In the genomic region with DNA sequence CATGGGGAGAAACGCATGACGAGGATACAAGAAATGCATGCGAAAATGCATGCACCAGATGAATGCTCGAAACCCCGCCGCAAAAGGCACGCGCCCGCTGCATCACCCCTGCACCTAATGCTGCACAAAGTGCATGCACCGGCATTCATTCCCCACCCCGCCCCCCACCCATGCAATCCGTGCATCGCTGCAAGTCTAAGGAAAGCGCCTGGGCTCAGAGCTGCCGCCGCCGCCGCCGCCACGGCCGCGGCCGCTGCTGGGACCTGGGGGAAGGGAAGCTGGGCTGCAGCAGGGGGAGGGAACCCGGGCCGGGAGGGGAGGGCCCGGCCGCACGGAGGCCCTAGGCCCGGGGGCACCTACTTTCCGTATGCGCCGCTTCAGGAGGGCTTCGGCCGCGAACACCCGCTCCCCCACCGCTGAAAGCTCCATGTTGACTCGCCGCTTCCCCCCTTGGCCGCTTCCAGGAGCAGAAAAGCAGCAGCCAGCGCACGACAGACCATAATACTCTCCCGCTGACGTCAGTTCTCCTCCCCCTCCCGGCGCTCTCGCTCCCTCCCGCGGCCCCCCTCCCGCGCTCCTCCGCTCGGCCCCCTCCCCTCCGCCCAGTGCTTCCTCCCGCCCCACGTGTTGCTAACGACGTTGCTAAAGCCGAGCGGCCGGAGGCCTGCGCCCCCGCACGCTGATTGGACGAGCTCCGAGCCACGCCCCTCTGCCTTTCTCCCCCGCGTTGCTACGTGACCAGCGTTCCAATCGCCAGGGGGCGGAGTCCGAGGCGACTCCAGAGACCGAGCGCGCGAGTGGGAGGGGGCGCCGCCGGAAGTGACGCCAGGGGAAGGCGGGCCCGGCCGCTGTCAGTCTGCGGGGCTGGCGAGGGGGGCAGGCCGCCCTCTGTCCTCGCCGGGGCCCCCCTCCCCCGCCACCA, we compare ENCODE assay signal across 1 cellular context.
TF ChIP-seq lines count a peak whose summit lies in the region.

A gene (minus strand): TSS at position 508 of the 922 bp plus-strand sequence. CDS start 79 bp downstream, at position 429.

TF ChIP-seq in H1, 55 proteins besides CTCF, POLR2A, EP300 and RAD21 (continues in another document):
- 0 out of 2 replicates have a peak, but pooled peaks have one; percentile 26 for TF ChIP-seq TCF12 (IDR thresholded peaks at IDR 0.05; ENCODE audit: low read depth, low read length)
- TF ChIP-seq JUND (IDR thresholded peaks at IDR 0.05; ENCODE audit: low read length) = no peak
- TF ChIP-seq CEBPB (IDR thresholded peaks at IDR 0.05; ENCODE audit: low read depth, low read length) = no peak
- TF ChIP-seq RBBP5 (IDR thresholded peaks at IDR 0.05; ENCODE audit: borderline replicate concordance, low read depth, low read length) = peak; percentile 60; the same call in 1 of the 2 replicates
- peak; percentile 95 for TF ChIP-seq BACH1 (IDR thresholded peaks at IDR 0.05; ENCODE audit: low read length)
- no peak for TF ChIP-seq SIRT6 (IDR thresholded peaks at IDR 0.05; ENCODE audit: low read length)
- TF ChIP-seq BCL11A (IDR thresholded peaks at IDR 0.05; ENCODE audit: low read depth in 2 of 2, low read length in 2 of 2) = no peak
- TF ChIP-seq, protein P1, sequence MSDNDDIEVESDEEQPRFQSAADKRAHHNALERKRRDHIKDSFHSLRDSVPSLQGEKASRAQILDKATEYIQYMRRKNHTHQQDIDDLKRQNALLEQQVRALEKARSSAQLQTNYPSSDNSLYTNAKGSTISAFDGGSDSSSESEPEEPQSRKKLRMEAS (IDR thresholded peaks at IDR 0.05) = peak; percentile 74
- TF ChIP-seq SP2 (IDR thresholded peaks at IDR 0.05; ENCODE audit: low read length) = peak; percentile 37; the same call in 1 of the 2 replicates
- TF ChIP-seq GTF2F1 (IDR thresholded peaks at IDR 0.05; ENCODE audit: borderline replicate concordance, low read depth, low read length) = no peak
- TF ChIP-seq JUN (IDR thresholded peaks at IDR 0.05; ENCODE audit: low read depth, low read length) = no peak
- peak; percentile 77 for TF ChIP-seq PHF8 (conservative IDR thresholded peaks at IDR 0.05; ENCODE audit: low read depth, low read length)
- TF ChIP-seq, protein P2, sequence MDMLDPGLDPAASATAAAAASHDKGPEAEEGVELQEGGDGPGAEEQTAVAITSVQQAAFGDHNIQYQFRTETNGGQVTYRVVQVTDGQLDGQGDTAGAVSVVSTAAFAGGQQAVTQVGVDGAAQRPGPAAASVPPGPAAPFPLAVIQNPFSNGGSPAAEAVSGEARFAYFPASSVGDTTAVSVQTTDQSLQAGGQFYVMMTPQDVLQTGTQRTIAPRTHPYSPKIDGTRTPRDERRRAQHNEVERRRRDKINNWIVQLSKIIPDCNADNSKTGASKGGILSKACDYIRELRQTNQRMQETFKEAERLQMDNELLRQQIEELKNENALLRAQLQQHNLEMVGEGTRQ (IDR thresholded peaks at IDR 0.05; ENCODE audit: low read length) = no peak
- 0 out of 2 replicates have a peak, but pooled peaks have one; percentile 23 for TF ChIP-seq SP4 (IDR thresholded peaks at IDR 0.05; ENCODE audit: low read length)
- TF ChIP-seq RNF2 (IDR thresholded peaks at IDR 0.05; ENCODE audit: borderline replicate concordance, low read depth, low read length, missing control alignments, poor library complexity, severe bottlenecking) = peak; percentile 38
- TF ChIP-seq KDM1A (IDR thresholded peaks at IDR 0.05; ENCODE audit: borderline replicate concordance, low read length) = no peak
- no peak for TF ChIP-seq POU5F1 (IDR thresholded peaks at IDR 0.05; ENCODE audit: low read depth, low read length)
- TF ChIP-seq GABPA (IDR thresholded peaks at IDR 0.05; ENCODE audit: borderline replicate concordance, insufficient read depth, low read length) = peak; percentile 88; the same call in 1 of the 2 replicates
- no peak for TF ChIP-seq NANOG (IDR thresholded peaks at IDR 0.05; ENCODE audit: insufficient read depth, low read depth, low read length, poor library complexity, severe bottlenecking)
- no peak for TF ChIP-seq CBX8 (IDR thresholded peaks at IDR 0.05; ENCODE audit: borderline replicate concordance, low read depth, low read length)
- peak; percentile 65 for TF ChIP-seq SRF (IDR thresholded peaks at IDR 0.05; ENCODE audit: low read depth, low read length)
- TF ChIP-seq EZH2 (IDR thresholded peaks at IDR 0.05; ENCODE audit: low read depth, low read length, severe bottlenecking) = peak; percentile 46
- TF ChIP-seq TAF1 (IDR thresholded peaks at IDR 0.05; ENCODE audit: low read depth, low read length) = peak; percentile 73; the same call in 1 of the 2 replicates
- no peak for TF ChIP-seq CBX5 (IDR thresholded peaks at IDR 0.05; ENCODE audit: low read depth, low read length)
- TF ChIP-seq, protein P3, sequence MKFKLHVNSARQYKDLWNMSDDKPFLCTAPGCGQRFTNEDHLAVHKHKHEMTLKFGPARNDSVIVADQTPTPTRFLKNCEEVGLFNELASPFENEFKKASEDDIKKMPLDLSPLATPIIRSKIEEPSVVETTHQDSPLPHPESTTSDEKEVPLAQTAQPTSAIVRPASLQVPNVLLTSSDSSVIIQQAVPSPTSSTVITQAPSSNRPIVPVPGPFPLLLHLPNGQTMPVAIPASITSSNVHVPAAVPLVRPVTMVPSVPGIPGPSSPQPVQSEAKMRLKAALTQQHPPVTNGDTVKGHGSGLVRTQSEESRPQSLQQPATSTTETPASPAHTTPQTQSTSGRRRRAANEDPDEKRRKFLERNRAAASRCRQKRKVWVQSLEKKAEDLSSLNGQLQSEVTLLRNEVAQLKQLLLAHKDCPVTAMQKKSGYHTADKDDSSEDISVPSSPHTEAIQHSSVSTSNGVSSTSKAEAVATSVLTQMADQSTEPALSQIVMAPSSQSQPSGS (IDR thresholded peaks at IDR 0.05; ENCODE audit: low read length) = no peak
- TF ChIP-seq FOSL1 (IDR thresholded peaks at IDR 0.05; ENCODE audit: insufficient read depth, low read depth, low read length) = no peak
- TF ChIP-seq HDAC2 (IDR thresholded peaks at IDR 0.05; ENCODE audit: borderline replicate concordance in 1 of 2, low read depth in 2 of 2, low read length in 2 of 2) = 0 out of 4 replicates have a peak, but pooled peaks of 1 of the 2 experiments have one; percentile 85
- peak; percentile 41; the same call in 1 of the 2 replicates for TF ChIP-seq EGR1 (IDR thresholded peaks at IDR 0.05; ENCODE audit: borderline replicate concordance, low read depth, low read length)
- TF ChIP-seq SAP30 (IDR thresholded peaks at IDR 0.05; ENCODE audit: insufficient read depth, insufficient replicate concordance, low read length) = no peak
- TF ChIP-seq SP1 (IDR thresholded peaks at IDR 0.05; ENCODE audit: low read depth, low read length) = peak; percentile 59; the same call in 1 of the 2 replicates
- TF ChIP-seq, protein P4, sequence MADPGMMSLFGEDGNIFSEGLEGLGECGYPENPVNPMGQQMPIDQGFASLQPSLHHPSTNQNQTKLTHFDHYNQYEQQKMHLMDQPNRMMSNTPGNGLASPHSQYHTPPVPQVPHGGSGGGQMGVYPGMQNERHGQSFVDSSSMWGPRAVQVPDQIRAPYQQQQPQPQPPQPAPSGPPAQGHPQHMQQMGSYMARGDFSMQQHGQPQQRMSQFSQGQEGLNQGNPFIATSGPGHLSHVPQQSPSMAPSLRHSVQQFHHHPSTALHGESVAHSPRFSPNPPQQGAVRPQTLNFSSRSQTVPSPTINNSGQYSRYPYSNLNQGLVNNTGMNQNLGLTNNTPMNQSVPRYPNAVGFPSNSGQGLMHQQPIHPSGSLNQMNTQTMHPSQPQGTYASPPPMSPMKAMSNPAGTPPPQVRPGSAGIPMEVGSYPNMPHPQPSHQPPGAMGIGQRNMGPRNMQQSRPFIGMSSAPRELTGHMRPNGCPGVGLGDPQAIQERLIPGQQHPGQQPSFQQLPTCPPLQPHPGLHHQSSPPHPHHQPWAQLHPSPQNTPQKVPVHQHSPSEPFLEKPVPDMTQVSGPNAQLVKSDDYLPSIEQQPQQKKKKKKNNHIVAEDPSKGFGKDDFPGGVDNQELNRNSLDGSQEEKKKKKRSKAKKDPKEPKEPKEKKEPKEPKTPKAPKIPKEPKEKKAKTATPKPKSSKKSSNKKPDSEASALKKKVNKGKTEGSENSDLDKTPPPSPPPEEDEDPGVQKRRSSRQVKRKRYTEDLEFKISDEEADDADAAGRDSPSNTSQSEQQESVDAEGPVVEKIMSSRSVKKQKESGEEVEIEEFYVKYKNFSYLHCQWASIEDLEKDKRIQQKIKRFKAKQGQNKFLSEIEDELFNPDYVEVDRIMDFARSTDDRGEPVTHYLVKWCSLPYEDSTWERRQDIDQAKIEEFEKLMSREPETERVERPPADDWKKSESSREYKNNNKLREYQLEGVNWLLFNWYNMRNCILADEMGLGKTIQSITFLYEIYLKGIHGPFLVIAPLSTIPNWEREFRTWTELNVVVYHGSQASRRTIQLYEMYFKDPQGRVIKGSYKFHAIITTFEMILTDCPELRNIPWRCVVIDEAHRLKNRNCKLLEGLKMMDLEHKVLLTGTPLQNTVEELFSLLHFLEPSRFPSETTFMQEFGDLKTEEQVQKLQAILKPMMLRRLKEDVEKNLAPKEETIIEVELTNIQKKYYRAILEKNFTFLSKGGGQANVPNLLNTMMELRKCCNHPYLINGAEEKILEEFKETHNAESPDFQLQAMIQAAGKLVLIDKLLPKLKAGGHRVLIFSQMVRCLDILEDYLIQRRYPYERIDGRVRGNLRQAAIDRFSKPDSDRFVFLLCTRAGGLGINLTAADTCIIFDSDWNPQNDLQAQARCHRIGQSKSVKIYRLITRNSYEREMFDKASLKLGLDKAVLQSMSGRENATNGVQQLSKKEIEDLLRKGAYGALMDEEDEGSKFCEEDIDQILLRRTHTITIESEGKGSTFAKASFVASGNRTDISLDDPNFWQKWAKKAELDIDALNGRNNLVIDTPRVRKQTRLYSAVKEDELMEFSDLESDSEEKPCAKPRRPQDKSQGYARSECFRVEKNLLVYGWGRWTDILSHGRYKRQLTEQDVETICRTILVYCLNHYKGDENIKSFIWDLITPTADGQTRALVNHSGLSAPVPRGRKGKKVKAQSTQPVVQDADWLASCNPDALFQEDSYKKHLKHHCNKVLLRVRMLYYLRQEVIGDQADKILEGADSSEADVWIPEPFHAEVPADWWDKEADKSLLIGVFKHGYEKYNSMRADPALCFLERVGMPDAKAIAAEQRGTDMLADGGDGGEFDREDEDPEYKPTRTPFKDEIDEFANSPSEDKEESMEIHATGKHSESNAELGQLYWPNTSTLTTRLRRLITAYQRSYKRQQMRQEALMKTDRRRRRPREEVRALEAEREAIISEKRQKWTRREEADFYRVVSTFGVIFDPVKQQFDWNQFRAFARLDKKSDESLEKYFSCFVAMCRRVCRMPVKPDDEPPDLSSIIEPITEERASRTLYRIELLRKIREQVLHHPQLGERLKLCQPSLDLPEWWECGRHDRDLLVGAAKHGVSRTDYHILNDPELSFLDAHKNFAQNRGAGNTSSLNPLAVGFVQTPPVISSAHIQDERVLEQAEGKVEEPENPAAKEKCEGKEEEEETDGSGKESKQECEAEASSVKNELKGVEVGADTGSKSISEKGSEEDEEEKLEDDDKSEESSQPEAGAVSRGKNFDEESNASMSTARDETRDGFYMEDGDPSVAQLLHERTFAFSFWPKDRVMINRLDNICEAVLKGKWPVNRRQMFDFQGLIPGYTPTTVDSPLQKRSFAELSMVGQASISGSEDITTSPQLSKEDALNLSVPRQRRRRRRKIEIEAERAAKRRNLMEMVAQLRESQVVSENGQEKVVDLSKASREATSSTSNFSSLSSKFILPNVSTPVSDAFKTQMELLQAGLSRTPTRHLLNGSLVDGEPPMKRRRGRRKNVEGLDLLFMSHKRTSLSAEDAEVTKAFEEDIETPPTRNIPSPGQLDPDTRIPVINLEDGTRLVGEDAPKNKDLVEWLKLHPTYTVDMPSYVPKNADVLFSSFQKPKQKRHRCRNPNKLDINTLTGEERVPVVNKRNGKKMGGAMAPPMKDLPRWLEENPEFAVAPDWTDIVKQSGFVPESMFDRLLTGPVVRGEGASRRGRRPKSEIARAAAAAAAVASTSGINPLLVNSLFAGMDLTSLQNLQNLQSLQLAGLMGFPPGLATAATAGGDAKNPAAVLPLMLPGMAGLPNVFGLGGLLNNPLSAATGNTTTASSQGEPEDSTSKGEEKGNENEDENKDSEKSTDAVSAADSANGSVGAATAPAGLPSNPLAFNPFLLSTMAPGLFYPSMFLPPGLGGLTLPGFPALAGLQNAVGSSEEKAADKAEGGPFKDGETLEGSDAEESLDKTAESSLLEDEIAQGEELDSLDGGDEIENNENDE (IDR thresholded peaks at IDR 0.05; ENCODE audit: insufficient replicate concordance, low read length) = no peak
- TF ChIP-seq YY1 (IDR thresholded peaks at IDR 0.05; ENCODE audit: low read depth, low read length) = no peak
- no peak for TF ChIP-seq TEAD4 (IDR thresholded peaks at IDR 0.05; ENCODE audit: low read depth, low read length)
- TF ChIP-seq KDM5A (IDR thresholded peaks at IDR 0.05; ENCODE audit: low read length) = no peak
- no peak for TF ChIP-seq CTBP2 (IDR thresholded peaks at IDR 0.05; ENCODE audit: borderline replicate concordance, insufficient read depth, insufficient read length, low read length)
- peak; percentile 72; the same call in 1 of the 2 replicates for TF ChIP-seq SUZ12 (IDR thresholded peaks at IDR 0.05; ENCODE audit: low read length)
- peak; percentile 39; the same call in 1 of the 2 replicates for TF ChIP-seq BRCA1 (IDR thresholded peaks at IDR 0.05; ENCODE audit: low read depth, low read length)
- no peak for TF ChIP-seq ZNF274 (IDR thresholded peaks at IDR 0.05; ENCODE audit: borderline replicate concordance, extremely low read depth, low read length)
- peak; percentile 56 for TF ChIP-seq KDM4A (IDR thresholded peaks at IDR 0.05; ENCODE audit: low read depth, low read length, severe bottlenecking)
- TF ChIP-seq CREB1 (IDR thresholded peaks at IDR 0.05) = peak; percentile 87
- peak; percentile 65; the same call in 1 of the 2 replicates for TF ChIP-seq CHD2 (IDR thresholded peaks at IDR 0.05; ENCODE audit: low read length)
- TF ChIP-seq NRF1 (IDR thresholded peaks at IDR 0.05; ENCODE audit: low read depth, low read length) = no peak
- 0 out of 2 replicates have a peak, but pooled peaks have one; percentile 51 for TF ChIP-seq TBP (IDR thresholded peaks at IDR 0.05; ENCODE audit: low read depth, low read length)
- TF ChIP-seq ASH2L (IDR thresholded peaks at IDR 0.05; ENCODE audit: low read length) = peak; percentile 49
- TF ChIP-seq TAF7 (optimal IDR thresholded peaks at IDR 0.05; ENCODE audit: borderline replicate concordance, low read depth, low read length) = peak; percentile 20
- peak; percentile 61; the same call in 1 of the 2 replicates for TF ChIP-seq POLR2AphosphoS5 (IDR thresholded peaks at IDR 0.05; ENCODE audit: low read depth, low read length)
- TF ChIP-seq SIX5 (IDR thresholded peaks at IDR 0.05; ENCODE audit: low read depth, low read length) = no peak
- no peak for TF ChIP-seq MAFK (IDR thresholded peaks at IDR 0.05; ENCODE audit: low read depth, low read length)
- TF ChIP-seq RXRA (IDR thresholded peaks at IDR 0.05; ENCODE audit: insufficient read depth, low read depth, low read length) = no peak
- peak; percentile 17 to 50; a peak in 1 of 4 replicates for TF ChIP-seq SIN3A (conservative IDR thresholded peaks at IDR 0.05 in 1 of 2, IDR thresholded peaks at IDR 0.05 in 1 of 2; ENCODE audit: low read depth in 1 of 2, low read length in 2 of 2)
- TF ChIP-seq HDAC6 (IDR thresholded peaks at IDR 0.05; ENCODE audit: low read depth, low read length) = no peak
- TF ChIP-seq CHD1 (IDR thresholded peaks at IDR 0.05; ENCODE audit: low read depth, low read length) = no peak
- TF ChIP-seq, protein P5, sequence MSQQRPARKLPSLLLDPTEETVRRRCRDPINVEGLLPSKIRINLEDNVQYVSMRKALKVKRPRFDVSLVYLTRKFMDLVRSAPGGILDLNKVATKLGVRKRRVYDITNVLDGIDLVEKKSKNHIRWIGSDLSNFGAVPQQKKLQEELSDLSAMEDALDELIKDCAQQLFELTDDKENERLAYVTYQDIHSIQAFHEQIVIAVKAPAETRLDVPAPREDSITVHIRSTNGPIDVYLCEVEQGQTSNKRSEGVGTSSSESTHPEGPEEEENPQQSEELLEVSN (IDR thresholded peaks at IDR 0.05) = peak; percentile 22; the same call in 1 of the 2 replicates
